Comparison of ENCODE assay signal across 8 cellular contexts in genomic region chr19:11496391-11497163, GRCh38. TPM values are rescaled to one million over a fixed set of nuclear protein-coding genes. Genes with fewer than 3 reads are reported as not detected.
A peak's percentile ranks its signal among the peaks of the same experiment; 100 is the strongest.
DNase-seq lines count a peak whose midpoint lies in the region; ATAC-seq lines count a peak whose summit lies in the region.

No MANE protein-coding gene starts in this region.

- DNase-seq in NCI-H2107 (lab: John Stamatoyannopoulos, UW) (peak; percentile 17), NCI-H2107 treated with DMSO at 0.1 percent for 48 hours (lab: John Stamatoyannopoulos, UW; ENCODE audit: unreplicated experiment) (no peak), NCI-H82 (lab: John Stamatoyannopoulos, UW) (peak; percentile 77), myocyte (ENCODE audit: low read depth) (peak; percentile 64)
- DNase-seq in activated CD4-positive, alpha-beta memory T cell treated with anti-CD3 and anti-CD28 coated beads for 36 hours, result peak; percentile 75
- peak; percentile 41 to 53 (median 45) for DNase-seq in effector memory CD8-positive, alpha-beta T cell

- CTCF ChIA-PET in activated CD4-positive, alpha-beta memory T cell treated with anti-CD3 and anti-CD28 coated beads for 36 hours (lab: Charles Lee), result interaction anchor here (0.9 to 1.4 kb wide), 4 partner anchors 11 to 115 kb away, joined by 3 to 7 read pairs (median 3); partner anchors contain the start of gene ELOF1

- intact Hi-C loops in activated CD4-positive, alpha-beta memory T cell treated with anti-CD3 and anti-CD28 coated beads for 36 hours (cut with micrococcal nuclease), result no loop called here

- POLR2A ChIA-PET in activated CD4-positive, alpha-beta memory T cell treated with anti-CD3 and anti-CD28 coated beads for 36 hours (lab: Charles Lee), result no interaction called here

- peaks cover 7% of the 10 kb centered on the region for H3K36me3 Mint-ChIP-seq in activated CD4-positive, alpha-beta memory T cell treated with anti-CD3 and anti-CD28 coated beads for 36 hours
- peaks cover 23% of the 10 kb centered on the region for H3K36me3 Mint-ChIP-seq in effector memory CD8-positive, alpha-beta T cell (ENCODE audit: insufficient read depth)
- peaks cover 61% of the 10 kb centered on the region for H3K36me3 Mint-ChIP-seq in stimulated activated memory B cell treated with anti-CD40 and anti-IgM and Interleukin-4, amounts not matched to agents 10 μg/mL and 1 μg/mL and 100 μg/mL, for 72 hours

- ATAC-seq in effector memory CD8-positive, alpha-beta T cell (replicated peaks), result peak; percentile 56
- peak; percentile 70 for ATAC-seq in stimulated activated memory B cell treated with anti-CD40 and anti-IgM and Interleukin-4, amounts not matched to agents 10 μg/mL and 1 μg/mL and 100 μg/mL, for 72 hours
- no peak for ATAC-seq in HG03460 (IDR thresholded peaks at IDR 0.05; ENCODE audit: unreplicated experiment)

- no peaks in the 10 kb centered on the region for H3K27me3 Mint-ChIP-seq in activated CD4-positive, alpha-beta memory T cell treated with anti-CD3 and anti-CD28 coated beads for 36 hours
- no peaks in the 10 kb centered on the region for H3K27me3 Mint-ChIP-seq in effector memory CD8-positive, alpha-beta T cell
- no peaks in the 10 kb centered on the region for H3K27me3 Mint-ChIP-seq in stimulated activated memory B cell treated with anti-CD40 and anti-IgM and Interleukin-4, amounts not matched to agents 10 μg/mL and 1 μg/mL and 100 μg/mL, for 72 hours

- H3K9me3 Mint-ChIP-seq in activated CD4-positive, alpha-beta memory T cell treated with anti-CD3 and anti-CD28 coated beads for 36 hours, result no peaks in the 10 kb centered on the region
- no peaks in the 10 kb centered on the region for H3K9me3 Mint-ChIP-seq in effector memory CD8-positive, alpha-beta T cell
- no peaks in the 10 kb centered on the region for H3K9me3 Mint-ChIP-seq in stimulated activated memory B cell treated with anti-CD40 and anti-IgM and Interleukin-4, amounts not matched to agents 10 μg/mL and 1 μg/mL and 100 μg/mL, for 72 hours

- no peaks in the 10 kb centered on the region for H3K4me1 Mint-ChIP-seq in activated CD4-positive, alpha-beta memory T cell treated with anti-CD3 and anti-CD28 coated beads for 36 hours (ENCODE audit: low read depth)
- H3K4me1 Mint-ChIP-seq in effector memory CD8-positive, alpha-beta T cell (ENCODE audit: low read depth in 2 of 2), result peaks cover 11 to 14% of the 10 kb centered on the region in 2 donors
- peaks cover 10% of the 10 kb centered on the region for H3K4me1 Mint-ChIP-seq in stimulated activated memory B cell treated with anti-CD40 and anti-IgM and Interleukin-4, amounts not matched to agents 10 μg/mL and 1 μg/mL and 100 μg/mL, for 72 hours

- no peak overlapping the region for H3K27ac Mint-ChIP-seq in activated CD4-positive, alpha-beta memory T cell treated with anti-CD3 and anti-CD28 coated beads for 36 hours
- peak overlapping the region in 1 of 2 donors; percentile 25 for H3K27ac Mint-ChIP-seq in effector memory CD8-positive, alpha-beta T cell
- no peak overlapping the region for H3K27ac Mint-ChIP-seq in stimulated activated memory B cell treated with anti-CD40 and anti-IgM and Interleukin-4, amounts not matched to agents 10 μg/mL and 1 μg/mL and 100 μg/mL, for 72 hours

- no peak overlapping the region for H3K4me3 Mint-ChIP-seq in activated CD4-positive, alpha-beta memory T cell treated with anti-CD3 and anti-CD28 coated beads for 36 hours
- H3K4me3 Mint-ChIP-seq in effector memory CD8-positive, alpha-beta T cell, result no peak overlapping the region
- no peak overlapping the region for H3K4me3 Mint-ChIP-seq in stimulated activated memory B cell treated with anti-CD40 and anti-IgM and Interleukin-4, amounts not matched to agents 10 μg/mL and 1 μg/mL and 100 μg/mL, for 72 hours

RNA-seq across cellular contexts. Expression of gene ZNF653, which starts 9.1 kb away (rescaled TPM):
- 10 to 100 TPM in 1 of 2 experiments, 1 to 10 TPM in 1; 8.4 to 10.3 TPM for total RNA-seq in activated CD4-positive, alpha-beta memory T cell treated with anti-CD3 and anti-CD28 coated beads for 36 hours
- 5.0 and 5.9 TPM in 2 replicates for total RNA-seq in myocyte
- 7.8 TPM for polyA plus RNA-seq in myocyte (2012)

RNA-seq across cellular contexts. Expression of gene ELAVL3, which starts 15.7 kb away (rescaled TPM):
- total RNA-seq in activated CD4-positive, alpha-beta memory T cell treated with anti-CD3 and anti-CD28 coated beads for 36 hours, result not detected
- total RNA-seq in myocyte, result not detected in 2 replicates
- not detected for polyA plus RNA-seq in myocyte (2012)

RNA-seq across cellular contexts. Expression of gene ECSIT, which starts 32.4 kb away (rescaled TPM):
- 10 to 100 TPM; 34.9 to 36.6 TPM for total RNA-seq in activated CD4-positive, alpha-beta memory T cell treated with anti-CD3 and anti-CD28 coated beads for 36 hours
- total RNA-seq in myocyte, result 42.2 and 52.7 TPM in 2 replicates
- 30.2 TPM for polyA plus RNA-seq in myocyte (2012)

RNA-seq across cellular contexts. Expression of gene CNN1, which starts 42.1 kb away (rescaled TPM):
- total RNA-seq in activated CD4-positive, alpha-beta memory T cell treated with anti-CD3 and anti-CD28 coated beads for 36 hours, result not detected
- total RNA-seq in myocyte, result 2.0 and 6.3 TPM in 2 replicates
- polyA plus RNA-seq in myocyte (2012), result 0.66 TPM
